In the genomic region with DNA sequence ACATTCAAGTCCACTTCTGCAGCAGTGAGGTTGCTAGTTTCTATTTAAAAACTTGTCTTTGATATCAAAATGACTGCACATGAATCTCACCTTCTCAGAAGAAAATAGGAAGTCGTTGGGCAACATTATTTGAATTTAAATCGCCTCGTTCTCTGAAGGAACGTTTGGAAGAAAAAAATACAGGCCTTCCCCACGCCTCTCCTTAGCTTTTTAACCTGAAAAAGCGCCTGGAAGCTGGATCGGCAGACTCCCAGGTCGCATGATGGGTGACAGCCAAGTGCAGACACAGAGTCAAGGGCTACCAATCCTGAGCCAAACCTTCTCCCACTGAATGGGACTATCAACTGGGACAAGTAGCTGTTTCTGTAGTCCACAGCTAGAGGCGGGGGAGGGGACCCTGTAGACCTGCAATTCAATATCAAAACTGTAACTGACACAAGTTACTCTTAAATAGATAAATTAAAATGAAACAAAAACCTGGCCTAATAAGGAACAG, we compare ENCODE assay signal across 8 cellular contexts. TPM values are rescaled to one million over a fixed set of nuclear protein-coding genes. Genes with fewer than 3 reads are reported as not detected.
A peak's percentile ranks its signal among the peaks of the same experiment; 100 is the strongest.
DNase-seq lines count a peak whose midpoint lies in the region; ATAC-seq and TF ChIP-seq lines count a peak whose summit lies in the region.

No MANE protein-coding gene starts in this region.

- H3K27ac ChIP-seq in DND-41 (ENCODE audit: low read length) (peak overlapping the region; percentile 84), osteoblast (ENCODE audit: low read depth, low read length) (no peak overlapping the region)
- H3K27ac ChIP-seq in effector memory CD4-positive, alpha-beta T cell (ENCODE audit: insufficient read depth, low read length, poor library complexity, severe bottlenecking), result peak overlapping the region; percentile 80

- DNase-seq in DND-41 (peak; percentile 52), OCI-M1 (lab: John Stamatoyannopoulos, UW) (peak; percentile 83), osteoblast (ENCODE audit: insufficient read length, low spot score, missing footprints) (no peak), germinal center (ENCODE audit: low spot score) (no peak), NCI-H510A treated with DMSO at 0.1 percent for 48 hours (lab: John Stamatoyannopoulos, UW) (no peak), D341Med (ENCODE audit: low spot score) (no peak)
- no peak for DNase-seq in effector memory CD4-positive, alpha-beta T cell

- H3K4me3 ChIP-seq in DND-41 (ENCODE audit: low read depth in 1 of 2, low read length in 2 of 2) (peak overlapping the region; percentile 72 to 74; a peak in 3 of 4 replicates), osteoblast (ENCODE audit: insufficient read depth, low read length) (no peak overlapping the region)
- H3K4me3 ChIP-seq in effector memory CD4-positive, alpha-beta T cell (ENCODE audit: insufficient read depth, low read depth, low read length, poor library complexity, severe bottlenecking), result peak overlapping the region; percentile 81

- peaks cover 71% of the 10 kb centered on the region for H3K79me2 ChIP-seq in DND-41 (ENCODE audit: insufficient read depth, low read length)
- H3K79me2 ChIP-seq in osteoblast (ENCODE audit: insufficient read depth, low read length), result peaks cover 39% of the 10 kb centered on the region

- peaks cover 9% of the 10 kb centered on the region for H3K36me3 ChIP-seq in DND-41 (ENCODE audit: insufficient read depth, low read length)
- no peaks in the 10 kb centered on the region for H3K36me3 ChIP-seq in effector memory CD4-positive, alpha-beta T cell (ENCODE audit: control insufficient read depth, insufficient read depth, low read length)
- no peaks in the 10 kb centered on the region for H3K36me3 ChIP-seq in osteoblast (ENCODE audit: insufficient read depth, low read length)

- 0 out of 3 replicates have a peak, but pooled peaks have one; percentile 5 for ATAC-seq in DND-41 (ENCODE audit: insufficient read depth, low read depth)
- no peak for ATAC-seq in HG03342 (IDR thresholded peaks at IDR 0.05; ENCODE audit: unreplicated experiment)

- H3K9ac ChIP-seq in DND-41 (ENCODE audit: low read depth, low read length), result peak overlapping the region; percentile 90

- TF ChIP-seq CTCF in DND-41 (IDR thresholded peaks at IDR 0.05; ENCODE audit: borderline replicate concordance, extremely low read depth, low read length, poor library complexity, severe bottlenecking) (no peak), osteoblast (IDR thresholded peaks at IDR 0.05; ENCODE audit: extremely low read depth, low read depth, low read length) (no peak)

- H4K20me1 ChIP-seq in DND-41 (ENCODE audit: insufficient read depth, low read length) (peaks cover 30% of the 10 kb centered on the region; the same call in 1 of the 2 replicates), osteoblast (ENCODE audit: insufficient read depth, low read length) (peaks cover 29% of the 10 kb centered on the region)

- H3K4me2 ChIP-seq in DND-41 (ENCODE audit: insufficient read depth, low read length), result peak overlapping the region; percentile 69
- peak overlapping the region; percentile 89 for H3K4me2 ChIP-seq in osteoblast (ENCODE audit: insufficient read depth, low read length)

- no peaks in the 10 kb centered on the region for H3K27me3 ChIP-seq in DND-41 (ENCODE audit: insufficient read depth, low read length, poor library complexity)
- no peaks in the 10 kb centered on the region for H3K27me3 ChIP-seq in effector memory CD4-positive, alpha-beta T cell (replicated peaks; ENCODE audit: control insufficient read depth, insufficient read depth, low read length, poor library complexity, severe bottlenecking)
- H3K27me3 ChIP-seq in osteoblast (ENCODE audit: insufficient read depth, low read length), result no peaks in the 10 kb centered on the region

- H2AFZ ChIP-seq in DND-41 (ENCODE audit: low read depth, low read length) (no peak overlapping the region), osteoblast (ENCODE audit: low read length) (no peak overlapping the region)

- H3K9me3 ChIP-seq in DND-41 (ENCODE audit: insufficient read depth, low read length, severe bottlenecking) (no peaks in the 10 kb centered on the region), osteoblast (ENCODE audit: low read depth, low read length) (no peaks in the 10 kb centered on the region)
- no peaks in the 10 kb centered on the region for H3K9me3 ChIP-seq in effector memory CD4-positive, alpha-beta T cell (ENCODE audit: control insufficient read depth, low read length)

- peaks cover 68% of the 10 kb centered on the region for H3K4me1 ChIP-seq in DND-41 (ENCODE audit: insufficient read depth, low read length)
- H3K4me1 ChIP-seq in effector memory CD4-positive, alpha-beta T cell (ENCODE audit: control insufficient read depth, insufficient read depth, low read length, poor library complexity, severe bottlenecking), result peaks cover 64% of the 10 kb centered on the region
- H3K4me1 ChIP-seq in osteoblast (ENCODE audit: insufficient read depth, low read length), result peaks cover 25% of the 10 kb centered on the region

RNA-seq across cellular contexts. Expression of a gene that starts 2.2 kb away (rescaled TPM):
- total RNA-seq in osteoblast, result 12.1 and 12.7 TPM in 2 replicates

RNA-seq across cellular contexts. Expression of a gene that starts 49.7 kb away (rescaled TPM):
- total RNA-seq in osteoblast, result 20.3 and 20.6 TPM in 2 replicates

RNA-seq across cellular contexts. Expression of a gene that starts 59.6 kb away (rescaled TPM):
- total RNA-seq in osteoblast, result 13.0 and 13.8 TPM in 2 replicates

Comparison
In these comparisons a context has a peak if more than half of its experiments do, and no peak if none do; other contexts are left out.
1. DNase-seq: peak in DND-41 (single experiment) and OCI-M1 (single experiment); none in effector memory CD4-positive, alpha-beta T cell (0 of 3), osteoblast (single experiment), germinal center (single experiment), NCI-H510A treated with DMSO at 0.1 percent for 48 hours (single experiment) and D341Med (single experiment).